ENCODE assay signal across 8 cellular contexts in genomic region chr7:41045556-41046123, GRCh38.
DNase-seq lines count a peak whose midpoint lies in the region; ATAC-seq and TF ChIP-seq lines count a peak whose summit lies in the region.

No MANE protein-coding gene starts in this region.

- H3K79me2 ChIP-seq in HCT116 (ENCODE audit: insufficient read depth, low read length), result no peaks in the 10 kb centered on the region

- no peaks in the 10 kb centered on the region for H3K36me3 ChIP-seq in HCT116 (ENCODE audit: control insufficient read depth in 1 of 2, insufficient read depth in 2 of 2, low read length in 2 of 2)

- no peak overlapping the region for H3K9ac ChIP-seq in HCT116 (ENCODE audit: low read length)

- peak; percentile 79 for ATAC-seq in HCT116

- intact Hi-C loops in HCT116 (cut with micrococcal nuclease), result loop anchor here (1.0 kb wide), 2 partner anchors 651 to 660 kb away; no protein-coding TSS in a partner anchor

- no TSS peak for BruUV-seq in HCT116 (replicated peaks; lab: Mats Ljungman, UMichigan)

- peak; percentile 85 for TF ChIP-seq RAD21 in HCT116 (IDR thresholded peaks at IDR 0.05; ENCODE audit: low read depth)

- no peak overlapping the region for H3K4me3 ChIP-seq in HCT116 (replicated peaks in 1 of 2; ENCODE audit: low read depth in 1 of 2, low read length in 2 of 2)

- H2AFZ ChIP-seq in HCT116 (ENCODE audit: low read depth, low read length, poor library complexity, severe bottlenecking), result no peak overlapping the region

- DNase-seq in COLO668 (lab: John Stamatoyannopoulos, UW; ENCODE audit: unreplicated experiment) (peak; percentile 82), HCT116 (ENCODE audit: low read depth, low spot score) (peak; percentile 22), SHP77 (lab: John Stamatoyannopoulos, UW) (peak; percentile 92 to 96), kidney tubule cell (ENCODE audit: low spot score) (peak; percentile 72), DMS79 treated with DMSO at 0.1 percent for 48 hours (lab: John Stamatoyannopoulos, UW) (no peak), foreskin melanocyte (no peak), MV-4-11 (lab: John Stamatoyannopoulos, UW) (no peak), GM03348 (ENCODE audit: low spot score) (no peak)

- RAD21 ChIA-PET in HCT116 (lab: Charles Lee; ENCODE audit: low non-redundant PET in 1 of 2, low total read pairs in 2 of 2, uncharacterized antibody in 2 of 2, unreplicated experiment in 2 of 2), result interaction anchor here in 1 of 2 experiments (0.9 kb wide), 1 partner anchor 42 kb away, joined by 4 read pairs; no protein-coding TSS in a partner anchor

- no peak overlapping the region for H3K4me2 ChIP-seq in HCT116 (ENCODE audit: low read length)

- H3K9me2 ChIP-seq in HCT116 (ENCODE audit: insufficient read depth), result no peaks in the 10 kb centered on the region

- no peaks in the 10 kb centered on the region for H3K27me3 ChIP-seq in HCT116 (ENCODE audit: insufficient read depth, low read length)

- POLR2A ChIA-PET in HCT116 (lab: Charles Lee), result no interaction called here

- H3K27ac ChIP-seq in HCT116 (ENCODE audit: low read depth, low read length), result no peak overlapping the region

- H4K20me1 ChIP-seq in HCT116 (ENCODE audit: insufficient read depth), result no peaks in the 10 kb centered on the region

- CTCF ChIA-PET in HCT116 (lab: Charles Lee), result interaction anchor here (2.8 kb wide), 1 partner anchor 659 kb away, joined by 16 read pairs; no protein-coding TSS in a partner anchor

- no peak for TF ChIP-seq POLR2A in HCT116 (IDR thresholded peaks at IDR 0.05; ENCODE audit: borderline replicate concordance, extremely low read depth, insufficient read depth, insufficient read length)

- H3K4me1 ChIP-seq in HCT116 (ENCODE audit: control insufficient read depth in 1 of 2, insufficient read depth in 2 of 2, low read length in 2 of 2), result peaks cover 0 to 5% of the 10 kb centered on the region in 2 experiments; a peak in 1 of 4 replicates

- H3K9me3 ChIP-seq in HCT116 (ENCODE audit: control insufficient read depth in 1 of 2, insufficient read depth in 1 of 2, low read depth in 1 of 2, low read length in 2 of 2), result no peaks in the 10 kb centered on the region

- TF ChIP-seq CTCF in HCT116 (IDR thresholded peaks at IDR 0.05 in 2 of 3, conservative IDR thresholded peaks at IDR 0.05 in 1 of 3; ENCODE audit: borderline replicate concordance in 1 of 3, insufficient read depth in 1 of 3, low read depth in 2 of 3, low read length in 2 of 3), result peak; percentile 29 to 51 (median 47); a peak in 4 of 6 replicates

TF ChIP-seq in HCT116, 20 proteins besides CTCF, POLR2A, EP300 and RAD21:
- TF ChIP-seq TCF7L2 (IDR thresholded peaks at IDR 0.05; ENCODE audit: borderline replicate concordance, extremely low read depth, insufficient read depth, insufficient read length) (peak; percentile 58), ZFX (IDR thresholded peaks at IDR 0.05) (no peak)

Comparison
In these comparisons a context has a peak if more than half of its experiments do, and no peak if none do; other contexts are left out.
1. DNase-seq: peak in COLO668 (single experiment), HCT116 (single experiment), SHP77 (2 of 2) and kidney tubule cell (single experiment); none in DMS79 treated with DMSO at 0.1 percent for 48 hours (single experiment), foreskin melanocyte (single experiment), MV-4-11 (single experiment) and GM03348 (single experiment).